In genomic region chr21:17925900-17926299, GRCh38 we compare ENCODE assay signal across 9 cellular contexts.
DNase-seq lines count a peak whose midpoint lies in the region; ATAC-seq, FAIRE-seq and TF ChIP-seq lines count a peak whose summit lies in the region.
"Had no signal": no experiment of that assay in that cellular context is flagged by ENCODE, and none has a peak within 500 bp of the region (broad histone marks: within the 10 kb centered on the region; RNA-seq: fewer than 3 reads in every experiment).

No MANE protein-coding gene starts in this region.

- H3K4me2 ChIP-seq in neuronal stem cell (ENCODE audit: insufficient read depth, low read length, poor library complexity, severe bottlenecking): no peak overlapping the region

- H3K4me1 ChIP-seq in A673 (ENCODE audit: insufficient read depth, low read length, poor library complexity, severe bottlenecking) (no peaks in the 10 kb centered on the region), foreskin keratinocyte (peaks cover 12% of the 10 kb centered on the region), neuronal stem cell (ENCODE audit: control insufficient read depth in 2 of 2, insufficient read depth in 1 of 2, low read depth in 1 of 2, low read length in 2 of 2) (peaks cover 0 to 9% of the 10 kb centered on the region in 2 donors)

- no peak overlapping the region for H2BK12ac ChIP-seq in neuronal stem cell (ENCODE audit: low read length)

- POLR2A ChIA-PET in A673 (lab: Charles Lee; ENCODE audit: low non-redundant PET): no interaction called here
- POLR2A ChIA-PET in activated CD8-positive, alpha-beta T cell treated with anti-CD3 and anti-CD28 coated beads for 36 hours (lab: Charles Lee): no interaction called here

- H3K9me3 ChIP-seq in A673 (ENCODE audit: low read depth, low read length, poor library complexity, severe bottlenecking) (no peaks in the 10 kb centered on the region), neuronal stem cell (replicated peaks in 1 of 2; ENCODE audit: control insufficient read depth in 2 of 2, insufficient read depth in 1 of 2, low read depth in 1 of 2, low read length in 2 of 2) (no peaks in the 10 kb centered on the region)

- H3K79me1 ChIP-seq in neuronal stem cell (ENCODE audit: low read depth, low read length): no peaks in the 10 kb centered on the region

- DNase-seq in A673 (ENCODE audit: low spot score) (peak; percentile 26), HFF-Myc (ENCODE audit: extremely low read depth, low read depth) (no peak), RCC 7860 (ENCODE audit: low spot score) (no peak), foreskin keratinocyte (peak in 1 of 2 donors; percentile 26), COLO668 (lab: John Stamatoyannopoulos, UW; ENCODE audit: unreplicated experiment) (no peak), neuronal stem cell (ENCODE audit: low spot score) (no peak)
- no peak for DNase-seq in activated CD8-positive, alpha-beta T cell treated with anti-CD3 and anti-CD28 coated beads for 36 hours

- TF ChIP-seq CTCF in A673 (conservative IDR thresholded peaks at IDR 0.05; ENCODE audit: low read depth, low read length) (peak; percentile 57), HFF-Myc (IDR thresholded peaks at IDR 0.05; ENCODE audit: low read depth, low read length, missing control alignments) (peak; percentile 57), foreskin keratinocyte (conservative IDR thresholded peaks at IDR 0.05) (peak; percentile 84)
- TF ChIP-seq CTCF in activated CD8-positive, alpha-beta T cell treated with anti-CD3 and anti-CD28 coated beads for 36 hours (IDR thresholded peaks at IDR 0.05): no peak

- H2AFZ ChIP-seq in neuronal stem cell (ENCODE audit: low read length): no peak overlapping the region

- H3K27me3 Mint-ChIP-seq in activated CD8-positive, alpha-beta T cell treated with anti-CD3 and anti-CD28 coated beads for 36 hours: peaks cover 2% of the 10 kb centered on the region

- no peak overlapping the region for H4K91ac ChIP-seq in neuronal stem cell (ENCODE audit: low read depth, low read length, poor library complexity)

- no peak overlapping the region for H3K9ac ChIP-seq in neuronal stem cell (ENCODE audit: low read depth, low read length, poor library complexity)

- H3K36me3 Mint-ChIP-seq in activated CD8-positive, alpha-beta T cell treated with anti-CD3 and anti-CD28 coated beads for 36 hours (ENCODE audit: low read depth): no peaks in the 10 kb centered on the region

- H3K9me3 Mint-ChIP-seq in activated CD8-positive, alpha-beta T cell treated with anti-CD3 and anti-CD28 coated beads for 36 hours: no peaks in the 10 kb centered on the region
- H3K9me3 Mint-ChIP-seq: T-helper 1 cell treated with Interleukin-12 subunit alpha and Interleukin-12 subunit beta and Interleukin-4 antibody, amounts not matched to agents 30 μg/mL and 1 μg/mL, for 36 hours had no signal

- BruUV-seq in A673 (replicated peaks; lab: Mats Ljungman, UMichigan): no TSS peak

- no peaks in the 10 kb centered on the region for H3K4me1 Mint-ChIP-seq in activated CD8-positive, alpha-beta T cell treated with anti-CD3 and anti-CD28 coated beads for 36 hours (ENCODE audit: low read depth)

- FAIRE-seq in RCC 7860 (lab: Jason Lieb, UNC): peak; percentile 62

- ATAC-seq in foreskin keratinocyte (no peak), HG03025 (IDR thresholded peaks at IDR 0.05; ENCODE audit: low FRiP score, unreplicated experiment) (no peak)
- ATAC-seq in activated CD8-positive, alpha-beta T cell treated with anti-CD3 and anti-CD28 coated beads for 36 hours: no peak

- intact Hi-C loops in A673 (cut with micrococcal nuclease; ENCODE audit: unreplicated experiment): loop anchor here (2.0 to 5.0 kb wide), 2 partner anchors 247 to 441 kb away; no protein-coding TSS in a partner anchor
- intact Hi-C loops in activated CD8-positive, alpha-beta T cell treated with anti-CD3 and anti-CD28 coated beads for 36 hours (cut with micrococcal nuclease): loop anchor here (2.0 kb wide), 1 partner anchor 247 kb away; no protein-coding TSS in a partner anchor

- WGBS in neuronal stem cell (ENCODE audit: extremely low coverage in 2 of 2, insufficient read length in 2 of 2, insufficient replicate concordance in 1 of 2), 2 donors: no CpG with 5 or more reads among the region's 1 CpG

- H3K27ac ChIP-seq in A673 (ENCODE audit: low read depth, low read length, poor library complexity, severe bottlenecking) (no peak overlapping the region), foreskin keratinocyte (no peak overlapping the region), neuronal stem cell (replicated peaks; ENCODE audit: low read length) (no peak overlapping the region)

- H3K36me3 ChIP-seq in A673 (ENCODE audit: insufficient read depth, low read length, poor library complexity, severe bottlenecking) (no peaks in the 10 kb centered on the region), neuronal stem cell (replicated peaks in 1 of 2; ENCODE audit: control insufficient read depth in 2 of 2, insufficient read depth in 2 of 2, low read length in 2 of 2) (no peaks in the 10 kb centered on the region)

- H2BK15ac ChIP-seq in neuronal stem cell (ENCODE audit: low read length): no peak overlapping the region

- no peak overlapping the region for H3K4me3 ChIP-seq in A673 (ENCODE audit: low read depth, low read length, poor library complexity, severe bottlenecking)
- H3K4me3 ChIP-seq in HFF-Myc (replicated peaks; ENCODE audit: low read depth, low read length): no peak overlapping the region
- H3K4me3 ChIP-seq in neuronal stem cell (ENCODE audit: low read length in 2 of 2): no peak overlapping the region

- no peak overlapping the region for H3K27ac Mint-ChIP-seq in activated CD8-positive, alpha-beta T cell treated with anti-CD3 and anti-CD28 coated beads for 36 hours
- H3K27ac Mint-ChIP-seq: T-helper 1 cell treated with Interleukin-12 subunit alpha and Interleukin-12 subunit beta and Interleukin-4 antibody, amounts not matched to agents 30 μg/mL and 1 μg/mL, for 36 hours had no signal

- H2BK5ac ChIP-seq in neuronal stem cell (ENCODE audit: low read length): no peak overlapping the region

- CTCF ChIA-PET in A673 (lab: Charles Lee): interaction anchor here (1.8 kb wide), 1 partner anchor 13 kb away, joined by 4 read pairs; no protein-coding TSS in a partner anchor
- CTCF ChIA-PET in activated CD8-positive, alpha-beta T cell treated with anti-CD3 and anti-CD28 coated beads for 36 hours (lab: Charles Lee): interaction anchor here (0.7 to 5.8 kb wide), 32 partner anchors 8 to 291 kb away, joined by 3 to 55 read pairs (median 5); no protein-coding TSS in a partner anchor

- no peaks in the 10 kb centered on the region for H3K27me3 ChIP-seq in A673 (replicated peaks; ENCODE audit: insufficient read depth, low read depth, low read length, poor library complexity)
- H3K27me3 ChIP-seq in foreskin keratinocyte: no peaks in the 10 kb centered on the region
- no peaks in the 10 kb centered on the region for H3K27me3 ChIP-seq in neuronal stem cell (ENCODE audit: control insufficient read depth in 3 of 3, insufficient read depth in 3 of 3, low read depth in 1 of 3, low read length in 3 of 3)

- no peak overlapping the region for H2BK120ac ChIP-seq in neuronal stem cell (ENCODE audit: low read depth, low read length)

- H3K14ac ChIP-seq in neuronal stem cell (ENCODE audit: low read length): no peak overlapping the region

- no peak overlapping the region for H3K4me3 Mint-ChIP-seq in activated CD8-positive, alpha-beta T cell treated with anti-CD3 and anti-CD28 coated beads for 36 hours
- H3K4me3 Mint-ChIP-seq: T-helper 1 cell treated with Interleukin-12 subunit alpha and Interleukin-12 subunit beta and Interleukin-4 antibody, amounts not matched to agents 30 μg/mL and 1 μg/mL, for 36 hours had no signal

- H3K4ac ChIP-seq in neuronal stem cell (ENCODE audit: low read length): no peak overlapping the region

- no peak overlapping the region for H2AK5ac ChIP-seq in neuronal stem cell (ENCODE audit: low read depth, low read length)

- H4K8ac ChIP-seq in neuronal stem cell (ENCODE audit: low read depth, low read length): no peak overlapping the region

- H3K23ac ChIP-seq in neuronal stem cell (ENCODE audit: low read depth, low read length, poor library complexity): no peak overlapping the region

- no peak overlapping the region for H3K18ac ChIP-seq in neuronal stem cell (ENCODE audit: low read length)
